In the genomic region with DNA sequence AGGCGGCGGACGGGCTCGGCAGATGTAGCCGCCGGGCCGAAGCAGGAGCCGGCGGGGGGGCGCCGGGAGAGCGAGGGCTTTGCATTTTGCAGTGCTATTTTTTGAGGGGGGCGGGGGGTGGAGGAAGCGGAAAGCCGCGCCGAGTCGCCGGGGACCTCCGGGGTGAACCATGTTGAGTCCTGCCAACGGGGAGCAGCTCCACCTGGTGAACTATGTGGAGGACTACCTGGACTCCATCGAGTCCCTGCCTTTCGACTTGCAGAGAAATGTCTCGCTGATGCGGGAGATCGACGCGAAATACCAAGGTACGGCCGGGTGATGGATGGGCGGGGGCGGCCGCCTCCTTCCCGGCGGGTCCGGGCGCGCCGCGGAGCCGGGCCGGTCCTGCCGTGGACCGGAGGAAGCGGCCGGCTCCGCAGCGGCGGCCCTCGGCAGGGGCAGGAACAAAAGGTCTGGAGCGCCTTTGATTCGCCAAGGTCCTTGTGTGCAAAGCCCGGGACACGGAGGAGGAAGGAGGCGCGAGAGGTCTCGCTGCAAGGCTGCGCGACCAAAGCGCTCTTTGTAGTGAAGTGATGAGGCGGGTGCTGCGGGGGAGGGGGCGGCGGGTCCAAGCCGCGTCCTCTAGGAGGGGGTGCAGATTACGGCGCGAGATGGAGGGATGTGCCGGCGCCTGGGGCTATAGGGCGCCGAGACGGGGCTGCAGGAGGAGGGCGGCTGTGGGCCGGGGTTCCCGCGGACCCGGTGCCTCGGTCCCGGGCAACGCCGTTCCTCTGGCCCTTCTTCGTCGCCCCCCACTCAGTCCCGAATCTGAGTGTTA, we compare ENCODE assay signal across 1 cellular context.
TF ChIP-seq lines count a peak whose summit lies in the region.

No MANE protein-coding gene starts in this region.

TF ChIP-seq in neural cell, 6 proteins besides CTCF, POLR2A, EP300 and RAD21 (continued from another document):
- TF ChIP-seq, protein P1, sequence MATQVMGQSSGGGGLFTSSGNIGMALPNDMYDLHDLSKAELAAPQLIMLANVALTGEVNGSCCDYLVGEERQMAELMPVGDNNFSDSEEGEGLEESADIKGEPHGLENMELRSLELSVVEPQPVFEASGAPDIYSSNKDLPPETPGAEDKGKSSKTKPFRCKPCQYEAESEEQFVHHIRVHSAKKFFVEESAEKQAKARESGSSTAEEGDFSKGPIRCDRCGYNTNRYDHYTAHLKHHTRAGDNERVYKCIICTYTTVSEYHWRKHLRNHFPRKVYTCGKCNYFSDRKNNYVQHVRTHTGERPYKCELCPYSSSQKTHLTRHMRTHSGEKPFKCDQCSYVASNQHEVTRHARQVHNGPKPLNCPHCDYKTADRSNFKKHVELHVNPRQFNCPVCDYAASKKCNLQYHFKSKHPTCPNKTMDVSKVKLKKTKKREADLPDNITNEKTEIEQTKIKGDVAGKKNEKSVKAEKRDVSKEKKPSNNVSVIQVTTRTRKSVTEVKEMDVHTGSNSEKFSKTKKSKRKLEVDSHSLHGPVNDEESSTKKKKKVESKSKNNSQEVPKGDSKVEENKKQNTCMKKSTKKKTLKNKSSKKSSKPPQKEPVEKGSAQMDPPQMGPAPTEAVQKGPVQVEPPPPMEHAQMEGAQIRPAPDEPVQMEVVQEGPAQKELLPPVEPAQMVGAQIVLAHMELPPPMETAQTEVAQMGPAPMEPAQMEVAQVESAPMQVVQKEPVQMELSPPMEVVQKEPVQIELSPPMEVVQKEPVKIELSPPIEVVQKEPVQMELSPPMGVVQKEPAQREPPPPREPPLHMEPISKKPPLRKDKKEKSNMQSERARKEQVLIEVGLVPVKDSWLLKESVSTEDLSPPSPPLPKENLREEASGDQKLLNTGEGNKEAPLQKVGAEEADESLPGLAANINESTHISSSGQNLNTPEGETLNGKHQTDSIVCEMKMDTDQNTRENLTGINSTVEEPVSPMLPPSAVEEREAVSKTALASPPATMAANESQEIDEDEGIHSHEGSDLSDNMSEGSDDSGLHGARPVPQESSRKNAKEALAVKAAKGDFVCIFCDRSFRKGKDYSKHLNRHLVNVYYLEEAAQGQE (IDR thresholded peaks at IDR 0.05; ENCODE audit: borderline replicate concordance) = peak; percentile 79
TF ChIP-seq in neural cell: peak in this region for 4.
